Comparison of ENCODE assay signal across 21 cellular contexts in the genomic region with DNA sequence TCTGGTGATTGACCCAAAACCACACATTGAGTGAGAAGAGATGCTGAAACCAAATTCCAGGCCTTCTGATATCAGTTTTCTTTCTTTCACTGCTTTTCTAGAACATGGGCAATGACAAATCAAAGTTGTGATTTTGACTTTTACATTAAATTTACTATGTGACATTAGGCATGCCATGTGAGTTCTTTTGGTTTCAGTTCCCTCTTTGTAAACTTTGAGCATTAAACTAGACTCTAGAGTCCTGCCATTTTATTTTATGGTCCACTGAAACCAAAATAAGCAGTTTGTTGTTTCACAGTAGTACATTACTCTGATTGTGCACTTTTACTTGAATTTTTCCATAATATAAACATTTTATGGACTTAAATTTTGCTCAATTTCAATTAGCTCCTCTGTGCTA.
DNase-seq lines count a peak whose midpoint lies in the region; ATAC-seq and TF ChIP-seq lines count a peak whose summit lies in the region.
"Had no signal": no experiment of that assay in that cellular context is flagged by ENCODE, and none has a peak within 500 bp of the region (broad histone marks: within the 10 kb centered on the region; RNA-seq: fewer than 3 reads in every experiment).

No MANE protein-coding gene starts in this region.

- DNase-seq in OCI-LY7 (ENCODE audit: low spot score) (peak; percentile 21), omental fat pad (ENCODE audit: low spot score) (no peak), NCI-H2227 (lab: John Stamatoyannopoulos, UW; ENCODE audit: unreplicated experiment) (no peak)
- DNase-seq in natural killer cell treated with Interleukin-12 subunit alpha and Interleukin-12 subunit beta and Interleukin-15 and Interleukin-18, amount 100 ng/mL, for 72 hours (ENCODE audit: low spot score): no peak
- DNase-seq in activated CD8-positive, alpha-beta T cell treated with anti-CD3 and anti-CD28 coated beads for 36 hours: no peak
- DNase-seq: ACHN; activated CD4-positive, alpha-beta T cell treated with anti-CD3 and anti-CD28 coated beads for 36 hours; activated CD8-positive, alpha-beta memory T cell treated with anti-CD3 and anti-CD28 coated beads, Interleukin-2, amount 50 U/mL, for 4 hours; activated gamma-delta T cell treated with Interleukin-2 at 50 U/mL for 16 hours; anterior cingulate cortex; CD4-positive, alpha-beta T cell; DMS79; NCI-H1417; NCI-H2227 treated with DMSO at 0.1 percent for 48 hours; right lobe of liver; SJCRH30; T1000 had no signal

- H3K4me2 ChIP-seq in OCI-LY7 (ENCODE audit: low read length): no peak overlapping the region

- no peaks in the 10 kb centered on the region for H3K27me3 Mint-ChIP-seq in natural killer cell treated with Interleukin-12 subunit alpha and Interleukin-12 subunit beta and Interleukin-15 and Interleukin-18, amount 100 ng/mL, for 72 hours
- H3K27me3 Mint-ChIP-seq in activated CD8-positive, alpha-beta T cell treated with anti-CD3 and anti-CD28 coated beads for 36 hours: no peaks in the 10 kb centered on the region
- H3K27me3 Mint-ChIP-seq: activated CD4-positive, alpha-beta T cell treated with anti-CD3 and anti-CD28 coated beads for 36 hours; CD4-positive, alpha-beta T cell had no signal

- H3K4me3 ChIP-seq in OCI-LY7 (ENCODE audit: low read depth, low read length, poor library complexity, severe bottlenecking): no peak overlapping the region
- H3K4me3 ChIP-seq: right lobe of liver, SJCRH30 had no signal

- peaks cover 3% of the 10 kb centered on the region for H3K9me3 Mint-ChIP-seq in natural killer cell treated with Interleukin-12 subunit alpha and Interleukin-12 subunit beta and Interleukin-15 and Interleukin-18, amount 100 ng/mL, for 72 hours
- H3K9me3 Mint-ChIP-seq in activated CD8-positive, alpha-beta T cell treated with anti-CD3 and anti-CD28 coated beads for 36 hours: no peaks in the 10 kb centered on the region
- H3K9me3 Mint-ChIP-seq: CD4-positive, alpha-beta T cell had no signal

- H3K4me3 Mint-ChIP-seq in natural killer cell treated with Interleukin-12 subunit alpha and Interleukin-12 subunit beta and Interleukin-15 and Interleukin-18, amount 100 ng/mL, for 72 hours: no peak overlapping the region
- no peak overlapping the region for H3K4me3 Mint-ChIP-seq in activated CD8-positive, alpha-beta T cell treated with anti-CD3 and anti-CD28 coated beads for 36 hours
- H3K4me3 Mint-ChIP-seq: activated CD4-positive, alpha-beta T cell treated with anti-CD3 and anti-CD28 coated beads for 36 hours; CD4-positive, alpha-beta T cell; mesothelial cell of epicardium had no signal

- no peaks in the 10 kb centered on the region for H3K36me3 Mint-ChIP-seq in natural killer cell treated with Interleukin-12 subunit alpha and Interleukin-12 subunit beta and Interleukin-15 and Interleukin-18, amount 100 ng/mL, for 72 hours
- no peaks in the 10 kb centered on the region for H3K36me3 Mint-ChIP-seq in activated CD8-positive, alpha-beta T cell treated with anti-CD3 and anti-CD28 coated beads for 36 hours (ENCODE audit: low read depth)

- no peak overlapping the region for H3K27ac Mint-ChIP-seq in natural killer cell treated with Interleukin-12 subunit alpha and Interleukin-12 subunit beta and Interleukin-15 and Interleukin-18, amount 100 ng/mL, for 72 hours
- no peak overlapping the region for H3K27ac Mint-ChIP-seq in activated CD8-positive, alpha-beta T cell treated with anti-CD3 and anti-CD28 coated beads for 36 hours
- H3K27ac Mint-ChIP-seq: activated CD4-positive, alpha-beta T cell treated with anti-CD3 and anti-CD28 coated beads for 36 hours; CD4-positive, alpha-beta T cell; mesothelial cell of epicardium had no signal

- H2AFZ ChIP-seq in OCI-LY7 (ENCODE audit: low read length): no peak overlapping the region

- H3K4me1 Mint-ChIP-seq in natural killer cell treated with Interleukin-12 subunit alpha and Interleukin-12 subunit beta and Interleukin-15 and Interleukin-18, amount 100 ng/mL, for 72 hours (ENCODE audit: low read depth in 2 of 2): no peaks in the 10 kb centered on the region
- H3K4me1 Mint-ChIP-seq in activated CD8-positive, alpha-beta T cell treated with anti-CD3 and anti-CD28 coated beads for 36 hours (ENCODE audit: low read depth): no peaks in the 10 kb centered on the region
- H3K4me1 Mint-ChIP-seq: activated CD4-positive, alpha-beta T cell treated with anti-CD3 and anti-CD28 coated beads for 36 hours had no signal

- POLR2A ChIA-PET in OCI-LY7 (lab: Charles Lee): no interaction called here
- POLR2A ChIA-PET in activated CD8-positive, alpha-beta T cell treated with anti-CD3 and anti-CD28 coated beads for 36 hours (lab: Charles Lee): no interaction called here

- intact Hi-C loops in OCI-LY7 (cut with micrococcal nuclease; ENCODE audit: unreplicated experiment): no loop called here
- intact Hi-C loops in activated CD8-positive, alpha-beta T cell treated with anti-CD3 and anti-CD28 coated beads for 36 hours (cut with micrococcal nuclease): no loop called here

- H3K36me3 ChIP-seq in OCI-LY7 (ENCODE audit: insufficient read depth, low read length): no peaks in the 10 kb centered on the region
- H3K36me3 ChIP-seq: right lobe of liver, SJCRH30 had no signal

- H3K27ac ChIP-seq in OCI-LY7 (ENCODE audit: low read depth, low read length, poor library complexity, severe bottlenecking): no peak overlapping the region
- H3K27ac ChIP-seq: right lobe of liver, SJCRH30 had no signal

- H3K9me2 ChIP-seq in OCI-LY7 (ENCODE audit: insufficient read depth, low read length): no peaks in the 10 kb centered on the region

- H4K20me1 ChIP-seq in OCI-LY7 (ENCODE audit: insufficient read depth, low read length): no peaks in the 10 kb centered on the region

- CTCF ChIA-PET in OCI-LY7 (lab: Charles Lee; ENCODE audit: unreplicated experiment): no interaction called here
- CTCF ChIA-PET in activated CD8-positive, alpha-beta T cell treated with anti-CD3 and anti-CD28 coated beads for 36 hours (lab: Charles Lee): no interaction called here

- no TSS peak for BruUV-seq in OCI-LY7 (replicated peaks; lab: Mats Ljungman, UMichigan)

- H3K4me1 ChIP-seq in OCI-LY7 (ENCODE audit: insufficient read depth, low read length, poor library complexity, severe bottlenecking): no peaks in the 10 kb centered on the region
- H3K4me1 ChIP-seq: right lobe of liver, SJCRH30 had no signal

- no peaks in the 10 kb centered on the region for H3K9me3 ChIP-seq in OCI-LY7 (ENCODE audit: low read length)
- H3K9me3 ChIP-seq: right lobe of liver, SJCRH30 had no signal

- TF ChIP-seq CTCF in OCI-LY7 (conservative IDR thresholded peaks at IDR 0.05; ENCODE audit: low read length) (no peak), omental fat pad (IDR thresholded peaks at IDR 0.05) (no peak)
- TF ChIP-seq CTCF in activated CD8-positive, alpha-beta T cell treated with anti-CD3 and anti-CD28 coated beads for 36 hours (IDR thresholded peaks at IDR 0.05): no peak

- ATAC-seq in GM18498 (IDR thresholded peaks at IDR 0.05; ENCODE audit: unreplicated experiment): peak; percentile 65
- ATAC-seq in GM19467 (IDR thresholded peaks at IDR 0.05; ENCODE audit: unreplicated experiment): peak; percentile 58
- peak; percentile 56 for ATAC-seq in HG03196 (IDR thresholded peaks at IDR 0.05; ENCODE audit: unreplicated experiment)
- no peak for ATAC-seq in natural killer cell treated with Interleukin-12 subunit alpha and Interleukin-12 subunit beta and Interleukin-15 and Interleukin-18, amount 100 ng/mL, for 72 hours
- ATAC-seq in omental fat pad (ENCODE audit: low FRiP score): no peak
- ATAC-seq in activated CD8-positive, alpha-beta T cell treated with anti-CD3 and anti-CD28 coated beads for 36 hours: no peak
- ATAC-seq: activated CD4-positive, alpha-beta T cell treated with anti-CD3 and anti-CD28 coated beads for 36 hours; right lobe of liver had no signal

- H3K79me2 ChIP-seq in OCI-LY7 (ENCODE audit: insufficient read depth, low read depth, low read length): no peaks in the 10 kb centered on the region

Comparison
In these comparisons a context has a peak if more than half of its experiments do, and no peak if none do; other contexts are left out.
1. ATAC-seq: peak in GM18498 (single experiment), GM19467 (single experiment) and HG03196 (single experiment); none in natural killer cell treated with Interleukin-12 subunit alpha and Interleukin-12 subunit beta and Interleukin-15 and Interleukin-18, amount 100 ng/mL, for 72 hours (0 of 2), omental fat pad (single experiment) and activated CD8-positive, alpha-beta T cell treated with anti-CD3 and anti-CD28 coated beads for 36 hours (single experiment).